Comparison of ENCODE assay signal across 8 cellular contexts in genomic region chr17:64281962-64282752, GRCh38. TPM values are rescaled to one million over a fixed set of nuclear protein-coding genes. Genes with fewer than 3 reads are reported as not detected.
DNase-seq lines count a peak whose midpoint lies in the region; ATAC-seq and TF ChIP-seq lines count a peak whose summit lies in the region.

No MANE protein-coding gene starts in this region.

- no peaks in the 10 kb centered on the region for H3K36me3 ChIP-seq in gastrocnemius medialis

- H3K27ac ChIP-seq in gastrocnemius medialis = peak overlapping the region; percentile 51 to 71 (median 59)

- TF ChIP-seq CTCF in gastrocnemius medialis (IDR thresholded peaks at IDR 0.05 in 4 of 5, conservative IDR thresholded peaks at IDR 0.05 in 1 of 5) = peak; percentile 72 to 89 (median 85)

- H3K27me3 ChIP-seq in gastrocnemius medialis = no peaks in the 10 kb centered on the region

- H3K4me1 ChIP-seq in gastrocnemius medialis = peaks cover 23 to 28% of the 10 kb centered on the region in 2 donors

- ATAC-seq in left ventricle myocardium superior = peak; percentile 39
- peak; percentile 35 to 41 for ATAC-seq in gastrocnemius medialis
- no peak for ATAC-seq in GM18502 (IDR thresholded peaks at IDR 0.05; ENCODE audit: poor library complexity, unreplicated experiment)

- in situ Hi-C loops in G401 (cut with HindIII; ENCODE audit: low sequenced_read_pairs) (no loop called here), gastrocnemius medialis (cut with MboI; ENCODE audit: low sequenced_read_pairs in 4 of 4) (loop anchor here (5.0 to 25.0 kb wide), 6 partner anchors 135 to 370 kb away; partner anchors contain the start of genes CSHL1 (in 4 of the 4), GH1 (in 4 of the 4) and ICAM2 (in 2 of the 4))

- no peaks in the 10 kb centered on the region for H3K9me3 ChIP-seq in gastrocnemius medialis

- TF ChIP-seq POLR2A in gastrocnemius medialis (IDR thresholded peaks at IDR 0.05) = no peak

- peak; percentile 78 for DNase-seq in G401 (ENCODE audit: low spot score)
- peak; percentile 14 for DNase-seq in NCI-H1048 (lab: John Stamatoyannopoulos, UW)
- peak; percentile 76 for DNase-seq in SK-N-DZ (ENCODE audit: low spot score)
- DNase-seq in anterior cingulate cortex (lab: John Stamatoyannopoulos, UW) = peak in 30 of 58 donors; percentile 5 to 56 (median 16)
- peak; percentile 48 for DNase-seq in left ventricle myocardium superior
- peak; percentile 35 to 45 for DNase-seq in gastrocnemius medialis
- no peak for DNase-seq in NK-92 (lab: John Stamatoyannopoulos, UW; ENCODE audit: unreplicated experiment)

- H3K4me3 ChIP-seq in gastrocnemius medialis = peak overlapping the region; percentile 14 to 47 (median 36)

- intact Hi-C loops in left ventricle myocardium superior (cut with micrococcal nuclease) = loop anchor here (5.0 kb wide), 1 partner anchor 135 kb away; no protein-coding TSS in a partner anchor
- intact Hi-C loops in gastrocnemius medialis (cut with DNase I; ENCODE audit: low total_unique reads) = loop anchor here (1.0 to 5.0 kb wide), 3 partner anchors 66 to 255 kb away; no protein-coding TSS in a partner anchor

RNA-seq across cellular contexts. Expression of gene TEX2, which starts 19.1 kb away (rescaled TPM):
- total RNA-seq in G401 (2014; rRNA removed; shearing (Covaris generic)) = 7.4 and 22.7 TPM in 2 replicates
- 7.8 and 9.3 TPM in 2 replicates for polyA plus RNA-seq in SK-N-DZ (2014; cell fraction: cytosol; rRNA removed)
- 19.5 and 21.8 TPM in 2 replicates for polyA plus RNA-seq in SK-N-DZ (2014; cell fraction: nucleus; rRNA removed)
- total RNA-seq in left ventricle myocardium superior (55.4 TPM), gastrocnemius medialis (10 to 100 TPM; 39.0 to 91.1 (median 77.4) TPM)
